24 cellular contexts compared by ENCODE assay signal in genomic region chr2:72738096-72738495, GRCh38.
DNase-seq lines count a peak whose midpoint lies in the region; ATAC-seq, FAIRE-seq and TF ChIP-seq lines count a peak whose summit lies in the region.
"Had no signal": no experiment of that assay in that cellular context is flagged by ENCODE, and none has a peak within 500 bp of the region (broad histone marks: within the 10 kb centered on the region; RNA-seq: fewer than 3 reads in every experiment).

No MANE protein-coding gene starts in this region.

- FAIRE-seq in GM12891 (lab: Jason Lieb, UNC), result no peak

- H3K27me3 ChIP-seq in upper lobe of right lung (no peaks in the 10 kb centered on the region), breast epithelium (no peaks in the 10 kb centered on the region)
- H3K27me3 ChIP-seq: BLaER1 treated with 17β-estradiol and CSF1 and Interleukin-3, amounts not matched to agents 10 nM and 100 nM had no signal

- DNase-seq in activated CD4-positive, alpha-beta T cell treated with anti-CD3 and anti-CD28 coated beads for 36 hours, result no peak
- no peak for DNase-seq in activated CD4-positive, alpha-beta T cell treated with anti-CD3 and anti-CD28 coated beads, Interleukin-2, amount 50 U/mL, for 1 hour
- DNase-seq in RKO (ENCODE audit: low spot score) (peak; percentile 20), fibroblast of mammary gland (ENCODE audit: low read depth) (peak; percentile 13), DMS53 treated with DMSO at 0.1 percent for 48 hours (lab: John Stamatoyannopoulos, UW; ENCODE audit: unreplicated experiment) (no peak), upper lobe of right lung (no peak), breast epithelium (ENCODE audit: low spot score in 2 of 2) (no peak), GM12891 (ENCODE audit: insufficient read length, low spot score) (no peak)
- DNase-seq: Caco-2; CD4-positive, alpha-beta memory T cell; DMS 273 treated with DMSO at 0.1 percent for 48 hours; DND-41; GDM1; H9; MM.1S; NCI-H1048; NCI-H1417 treated with DMSO at 0.1 percent for 48 hours; NCI-H187; NCI-H446 treated with DMSO at 0.1 percent for 48 hours; NCI-H526 treated with DMSO at 0.1 percent for 48 hours; OCI-M1; Right ventricle myocardium superior had no signal

- H3K9me3 Mint-ChIP-seq in activated CD4-positive, alpha-beta T cell treated with anti-CD3 and anti-CD28 coated beads for 36 hours (ENCODE audit: low read depth), result no peaks in the 10 kb centered on the region
- H3K9me3 Mint-ChIP-seq: CD4-positive, alpha-beta memory T cell; H9 had no signal

- H3K36me3 Mint-ChIP-seq in activated CD4-positive, alpha-beta T cell treated with anti-CD3 and anti-CD28 coated beads for 36 hours (ENCODE audit: low read depth), result peaks cover 1% of the 10 kb centered on the region

- H3K9me3 ChIP-seq in upper lobe of right lung (no peaks in the 10 kb centered on the region), breast epithelium (no peaks in the 10 kb centered on the region)
- H3K9me3 ChIP-seq: BLaER1 treated with 17β-estradiol and CSF1 and Interleukin-3, amounts not matched to agents 10 nM and 100 nM; Caco-2 had no signal

- POLR2A ChIA-PET in activated CD4-positive, alpha-beta T cell treated with anti-CD3 and anti-CD28 coated beads for 36 hours (lab: Charles Lee), result no interaction called here

- H3K27me3 Mint-ChIP-seq in activated CD4-positive, alpha-beta T cell treated with anti-CD3 and anti-CD28 coated beads for 36 hours, result no peaks in the 10 kb centered on the region
- H3K27me3 Mint-ChIP-seq: CD4-positive, alpha-beta memory T cell had no signal

- TF ChIP-seq POLR2A in breast epithelium (IDR thresholded peaks at IDR 0.05) (no peak), GM12891 (IDR thresholded peaks at IDR 0.05; ENCODE audit: low read depth, low read length) (no peak)

- H3K4me1 ChIP-seq in upper lobe of right lung (no peaks in the 10 kb centered on the region), breast epithelium (no peaks in the 10 kb centered on the region)
- H3K4me1 ChIP-seq: BLaER1 treated with 17β-estradiol and CSF1 and Interleukin-3, amounts not matched to agents 10 nM and 100 nM; Caco-2 had no signal

- intact Hi-C loops in activated CD4-positive, alpha-beta T cell treated with anti-CD3 and anti-CD28 coated beads for 36 hours (cut with DNase I, micrococcal nuclease), result no loop called here
- intact Hi-C loops in upper lobe of right lung (cut with DNase I) (no loop called here), breast epithelium (cut with DNase I; ENCODE audit: low total_unique reads) (no loop called here)

- no peak for TF ChIP-seq CTCF in fibroblast of mammary gland (conservative IDR thresholded peaks at IDR 0.05; ENCODE audit: control insufficient read depth, insufficient read depth, low read depth, low read length)
- no peak for TF ChIP-seq CTCF in upper lobe of right lung (IDR thresholded peaks at IDR 0.05)
- TF ChIP-seq CTCF in breast epithelium (IDR thresholded peaks at IDR 0.05), result no peak

- H3K4me3 Mint-ChIP-seq in activated CD4-positive, alpha-beta T cell treated with anti-CD3 and anti-CD28 coated beads for 36 hours, result no peak overlapping the region
- H3K4me3 Mint-ChIP-seq: CD4-positive, alpha-beta memory T cell; H9 had no signal

- H3K4me3 ChIP-seq in fibroblast of mammary gland (ENCODE audit: control insufficient read depth, low read depth, low read length) (no peak overlapping the region), upper lobe of right lung (no peak overlapping the region), breast epithelium (no peak overlapping the region)
- H3K4me3 ChIP-seq: BLaER1 treated with 17β-estradiol and CSF1 and Interleukin-3, amounts not matched to agents 10 nM and 100 nM had no signal

- H3K4me1 Mint-ChIP-seq in activated CD4-positive, alpha-beta T cell treated with anti-CD3 and anti-CD28 coated beads for 36 hours, result no peaks in the 10 kb centered on the region

- no peak overlapping the region for H3K27ac Mint-ChIP-seq in activated CD4-positive, alpha-beta T cell treated with anti-CD3 and anti-CD28 coated beads for 36 hours
- H3K27ac Mint-ChIP-seq: H9 had no signal

- H3K36me3 ChIP-seq in upper lobe of right lung (no peaks in the 10 kb centered on the region), breast epithelium (no peaks in the 10 kb centered on the region)
- H3K36me3 ChIP-seq: BLaER1 treated with 17β-estradiol and CSF1 and Interleukin-3, amounts not matched to agents 10 nM and 100 nM had no signal

- ATAC-seq in activated CD4-positive, alpha-beta T cell treated with anti-CD3 and anti-CD28 coated beads for 36 hours, result peak; percentile 61
- no peak for ATAC-seq in upper lobe of right lung

- CTCF ChIA-PET in activated CD4-positive, alpha-beta T cell treated with anti-CD3 and anti-CD28 coated beads for 36 hours (lab: Charles Lee), result interaction anchor here (1.4 kb wide), 1 partner anchor 814 kb away, joined by 3 read pairs; no protein-coding TSS in a partner anchor

- H3K27ac ChIP-seq in upper lobe of right lung, result no peak overlapping the region
- no peak overlapping the region for H3K27ac ChIP-seq in breast epithelium
- H3K27ac ChIP-seq: 22Rv1; BLaER1 treated with 17β-estradiol and CSF1 and Interleukin-3, amounts not matched to agents 10 nM and 100 nM had no signal

TF ChIP-seq in GM12891, 5 proteins besides CTCF, POLR2A, EP300 and RAD21:
- TF ChIP-seq POLR2AphosphoS5 (IDR thresholded peaks at IDR 0.05; ENCODE audit: low read depth, low read length), result no peak
- TF ChIP-seq POU2F2 (IDR thresholded peaks at IDR 0.05; ENCODE audit: low read depth, low read length), result no peak
- TF ChIP-seq TAF1 (IDR thresholded peaks at IDR 0.05; ENCODE audit: low read depth, low read length), result no peak
- no peak for TF ChIP-seq PAX5 (IDR thresholded peaks at IDR 0.05; ENCODE audit: insufficient read depth, low read length, severe bottlenecking)
- TF ChIP-seq SPI1 (IDR thresholded peaks at IDR 0.05; ENCODE audit: low read depth, low read length), result no peak

Comparison
In these comparisons a context has a peak if more than half of its experiments do, and no peak if none do; other contexts are left out.
1. DNase-seq: peak in RKO (single experiment) and fibroblast of mammary gland (single experiment); none in activated CD4-positive, alpha-beta T cell treated with anti-CD3 and anti-CD28 coated beads for 36 hours (single experiment), activated CD4-positive, alpha-beta T cell treated with anti-CD3 and anti-CD28 coated beads, Interleukin-2, amount 50 U/mL, for 1 hour (single experiment), DMS53 treated with DMSO at 0.1 percent for 48 hours (single experiment), upper lobe of right lung (single experiment), breast epithelium (0 of 2) and GM12891 (single experiment).